Comparison of ENCODE assay signal across 8 cellular contexts in genomic region chr9:129202613-129203555, GRCh38. TPM values are rescaled to one million over a fixed set of nuclear protein-coding genes. Genes with fewer than 3 reads are reported as not detected.
DNase-seq lines count a peak whose midpoint lies in the region; ATAC-seq, FAIRE-seq and TF ChIP-seq lines count a peak whose summit lies in the region.

No MANE protein-coding gene starts in this region.

- H3K36me3 Mint-ChIP-seq in activated T-helper 17 cell treated with anti-CD3 and anti-CD28 coated beads, Interleukin-2, amount 50 U/mL, for 72 hours (ENCODE audit: low read depth) = no peaks in the 10 kb centered on the region
- H3K36me3 Mint-ChIP-seq in natural killer cell treated with Interleukin-12 subunit alpha and Interleukin-12 subunit beta and Interleukin-15 and Interleukin-18, amount 100 ng/mL, for 72 hours = no peaks in the 10 kb centered on the region
- no peaks in the 10 kb centered on the region for H3K36me3 Mint-ChIP-seq in stimulated activated naive B cell treated with anti-CD40 and anti-IgM and Interleukin-4, amounts not matched to agents 10 μg/mL and 1 μg/mL and 100 μg/mL, for 72 hours

- no peak for TF ChIP-seq CTCF in fibroblast of pulmonary artery (IDR thresholded peaks at IDR 0.05; ENCODE audit: low read length, missing control alignments)

- H3K27me3 Mint-ChIP-seq in activated T-helper 17 cell treated with anti-CD3 and anti-CD28 coated beads, Interleukin-2, amount 50 U/mL, for 72 hours = no peaks in the 10 kb centered on the region
- H3K27me3 Mint-ChIP-seq in natural killer cell treated with Interleukin-12 subunit alpha and Interleukin-12 subunit beta and Interleukin-15 and Interleukin-18, amount 100 ng/mL, for 72 hours = peaks cover 3 to 10% of the 10 kb centered on the region in 2 donors
- peaks cover 6 to 14% of the 10 kb centered on the region in 2 donors for H3K27me3 Mint-ChIP-seq in stimulated activated naive B cell treated with anti-CD40 and anti-IgM and Interleukin-4, amounts not matched to agents 10 μg/mL and 1 μg/mL and 100 μg/mL, for 72 hours

- H3K9me3 Mint-ChIP-seq in activated T-helper 17 cell treated with anti-CD3 and anti-CD28 coated beads, Interleukin-2, amount 50 U/mL, for 72 hours = no peaks in the 10 kb centered on the region
- no peaks in the 10 kb centered on the region for H3K9me3 Mint-ChIP-seq in natural killer cell treated with Interleukin-12 subunit alpha and Interleukin-12 subunit beta and Interleukin-15 and Interleukin-18, amount 100 ng/mL, for 72 hours
- peaks cover 0 to 1% of the 10 kb centered on the region in 2 donors for H3K9me3 Mint-ChIP-seq in stimulated activated naive B cell treated with anti-CD40 and anti-IgM and Interleukin-4, amounts not matched to agents 10 μg/mL and 1 μg/mL and 100 μg/mL, for 72 hours

- peak; percentile 20 to 38 for DNase-seq in AML-193 (lab: John Stamatoyannopoulos, UW)
- DNase-seq in GM19239 (ENCODE audit: insufficient read length, low spot score) = peak; percentile 90
- peak; percentile 76 for DNase-seq in HK-2 (ENCODE audit: unreplicated experiment)
- DNase-seq in RPMI8226 = peak; percentile 88
- peak; percentile 74 for DNase-seq in fibroblast of pulmonary artery (ENCODE audit: low read depth)
- DNase-seq in natural killer cell treated with Interleukin-12 subunit alpha and Interleukin-12 subunit beta and Interleukin-15 and Interleukin-18, amount 100 ng/mL, for 72 hours (ENCODE audit: low spot score) = peak; percentile 87
- peak; percentile 85 for DNase-seq in stimulated activated naive B cell treated with anti-CD40 and anti-IgM and Interleukin-4, amounts not matched to agents 10 μg/mL and 1 μg/mL and 100 μg/mL, for 72 hours

- FAIRE-seq in GM19239 (lab: Jason Lieb, UNC) = peak; percentile 56

- H3K4me3 Mint-ChIP-seq in activated T-helper 17 cell treated with anti-CD3 and anti-CD28 coated beads, Interleukin-2, amount 50 U/mL, for 72 hours = peak overlapping the region; percentile 63
- peak overlapping the region; percentile 62 for H3K4me3 Mint-ChIP-seq in natural killer cell treated with Interleukin-12 subunit alpha and Interleukin-12 subunit beta and Interleukin-15 and Interleukin-18, amount 100 ng/mL, for 72 hours
- peak overlapping the region; percentile 84 to 89 for H3K4me3 Mint-ChIP-seq in stimulated activated naive B cell treated with anti-CD40 and anti-IgM and Interleukin-4, amounts not matched to agents 10 μg/mL and 1 μg/mL and 100 μg/mL, for 72 hours

- peak overlapping the region; percentile 69 for H3K27ac Mint-ChIP-seq in activated T-helper 17 cell treated with anti-CD3 and anti-CD28 coated beads, Interleukin-2, amount 50 U/mL, for 72 hours
- peak overlapping the region in 1 of 2 donors; percentile 37 for H3K27ac Mint-ChIP-seq in natural killer cell treated with Interleukin-12 subunit alpha and Interleukin-12 subunit beta and Interleukin-15 and Interleukin-18, amount 100 ng/mL, for 72 hours
- H3K27ac Mint-ChIP-seq in stimulated activated naive B cell treated with anti-CD40 and anti-IgM and Interleukin-4, amounts not matched to agents 10 μg/mL and 1 μg/mL and 100 μg/mL, for 72 hours = peak overlapping the region; percentile 95

- peak; percentile 100 for ATAC-seq in activated T-helper 17 cell treated with anti-CD3 and anti-CD28 coated beads, Interleukin-2, amount 50 U/mL, for 72 hours (replicated peaks)
- ATAC-seq in natural killer cell treated with Interleukin-12 subunit alpha and Interleukin-12 subunit beta and Interleukin-15 and Interleukin-18, amount 100 ng/mL, for 72 hours = peak; percentile 98
- peak; percentile 98 to 99 for ATAC-seq in stimulated activated naive B cell treated with anti-CD40 and anti-IgM and Interleukin-4, amounts not matched to agents 10 μg/mL and 1 μg/mL and 100 μg/mL, for 72 hours (replicated peaks)

- peak overlapping the region; percentile 67 for H3K4me3 ChIP-seq in fibroblast of pulmonary artery (replicated peaks; ENCODE audit: low read depth, low read length)

- H3K4me1 Mint-ChIP-seq in activated T-helper 17 cell treated with anti-CD3 and anti-CD28 coated beads, Interleukin-2, amount 50 U/mL, for 72 hours = peaks cover 5% of the 10 kb centered on the region
- H3K4me1 Mint-ChIP-seq in natural killer cell treated with Interleukin-12 subunit alpha and Interleukin-12 subunit beta and Interleukin-15 and Interleukin-18, amount 100 ng/mL, for 72 hours (ENCODE audit: low read depth in 2 of 2) = peaks cover 10 to 12% of the 10 kb centered on the region in 2 donors
- H3K4me1 Mint-ChIP-seq in stimulated activated naive B cell treated with anti-CD40 and anti-IgM and Interleukin-4, amounts not matched to agents 10 μg/mL and 1 μg/mL and 100 μg/mL, for 72 hours = peaks cover 1 to 12% of the 10 kb centered on the region in 2 donors

RNA-seq across cellular contexts. Expression of gene IER5L, which starts 24.8 kb away (rescaled TPM):
- 1 to 10 TPM in 1 of 2 donors, under 1 TPM in 1; 0.67 to 2.2 TPM for total RNA-seq in activated T-helper 17 cell treated with anti-CD3 and anti-CD28 coated beads, Interleukin-2, amount 50 U/mL, for 72 hours
- 1 to 10 TPM in 1 of 2 donors, under 1 TPM in 1; 0.64 to 1.8 TPM for total RNA-seq in natural killer cell treated with Interleukin-12 subunit alpha and Interleukin-12 subunit beta and Interleukin-15 and Interleukin-18, amount 100 ng/mL, for 72 hours

Comparison
In these comparisons a context has a peak if more than half of its experiments do, and no peak if none do; other contexts are left out.
1. Peak in every context shown above with its lines: DNase-seq, ATAC-seq and H3K4me3 ChIP-seq.
2. DNase-seq: peak in every context shown above with its lines; median percentile 90 in GM19239; 88 in RPMI8226; 87 in natural killer cell treated with Interleukin-12 subunit alpha and Interleukin-12 subunit beta and Interleukin-15 and Interleukin-18, amount 100 ng/mL, for 72 hours; 85 in stimulated activated naive B cell treated with anti-CD40 and anti-IgM and Interleukin-4, amounts not matched to agents 10 μg/mL and 1 μg/mL and 100 μg/mL, for 72 hours; 76 in HK-2; 74 in fibroblast of pulmonary artery; 29 in AML-193.